Comparison of ENCODE assay signal across 22 cellular contexts in genomic region chr12:105157598-105157997, GRCh38.
"Had no signal": no experiment of that assay in that cellular context is flagged by ENCODE, and none has a peak within 500 bp of the region (broad histone marks: within the 10 kb centered on the region; RNA-seq: fewer than 3 reads in every experiment).

No MANE protein-coding gene starts in this region.

- H3K27ac Mint-ChIP-seq: nephron; stimulated activated naive CD8-positive, alpha-beta T cell treated with anti-CD3 and anti-CD28 coated beads, Interleukin-15, Interleukin-2, amounts not matched to agents 100 ng/mL and 50 ng/mL, for 24 hours had no signal

- DNase-seq: islet precursor cell; left ventricle myocardium inferior; midbrain; mucosa of descending colon; naive thymus-derived CD8-positive, alpha-beta T cell; nucleus accumbens; pancreas; posterior cingulate gyrus; retina; right cardiac atrium; stimulated activated CD4-positive, alpha-beta T cell treated with anti-CD3 and anti-CD28 coated beads, Interleukin-12 subunit alpha, Interleukin-12 subunit beta, amount 100 ng/mL, for 4 hours; stimulated activated CD4-positive, alpha-beta T cell treated with anti-CD3 and anti-CD28 coated beads, Interleukin-15, amount 100 ng/mL, for 24 hours; stimulated activated CD4-positive, alpha-beta T cell treated with anti-CD3 and anti-CD28 coated beads, Interleukin-2, amount 100 ng/mL, for 24 hours; stimulated activated CD4-positive, alpha-beta T cell treated with anti-CD3 and anti-CD28 coated beads, Interleukin-4, amount 100 ng/mL, for 1 hour; stimulated activated naive CD4-positive, alpha-beta T cell; tibial artery; trophoblast cell; upper lobe of right lung had no signal

- H3K4me1 Mint-ChIP-seq: nephron, neural crest cell had no signal

- H3K27me3 Mint-ChIP-seq: naive thymus-derived CD8-positive, alpha-beta T cell; stimulated activated naive CD8-positive, alpha-beta T cell treated with anti-CD3 and anti-CD28 coated beads, Interleukin-15, Interleukin-2, amounts not matched to agents 100 ng/mL and 50 ng/mL, for 24 hours had no signal

- H3K4me3 Mint-ChIP-seq: naive thymus-derived CD8-positive, alpha-beta T cell; nephron; neural crest cell; stimulated activated naive CD8-positive, alpha-beta T cell treated with anti-CD3 and anti-CD28 coated beads, Interleukin-15, Interleukin-2, amounts not matched to agents 100 ng/mL and 50 ng/mL, for 24 hours had no signal

- ATAC-seq: mucosa of descending colon; naive thymus-derived CD8-positive, alpha-beta T cell; pancreas; right cardiac atrium; sciatic nerve; upper lobe of right lung had no signal

- H3K9me3 Mint-ChIP-seq: naive thymus-derived CD8-positive, alpha-beta T cell; nephron; neural crest cell; stimulated activated naive CD8-positive, alpha-beta T cell treated with anti-CD3 and anti-CD28 coated beads, Interleukin-15, Interleukin-2, amounts not matched to agents 100 ng/mL and 50 ng/mL, for 24 hours had no signal
